8 cellular contexts compared by ENCODE assay signal in the genomic region with DNA sequence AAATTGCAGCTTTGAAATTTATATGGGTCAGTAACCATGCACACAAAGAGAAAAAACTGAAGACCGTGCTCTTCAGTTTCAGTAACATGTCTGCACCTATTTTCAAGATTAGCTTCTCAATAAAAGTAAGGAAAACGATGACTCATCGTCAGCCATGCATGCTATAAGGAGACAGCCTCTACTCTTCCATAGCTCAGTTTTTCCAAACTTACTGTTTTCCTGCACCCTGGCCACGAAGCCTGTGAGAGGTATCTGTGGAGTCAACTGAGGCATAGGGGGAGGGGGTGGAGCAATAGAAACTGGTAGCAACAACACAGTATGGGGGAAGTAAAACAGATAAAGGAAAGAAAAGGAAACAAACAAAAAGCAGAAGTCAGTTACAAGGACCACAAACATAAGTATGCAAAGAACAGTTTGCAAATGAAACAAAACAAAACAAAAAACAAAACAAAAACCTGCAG. TPM values are rescaled to one million over a fixed set of nuclear protein-coding genes. Genes with fewer than 3 reads are reported as not detected.
DNase-seq lines count a peak whose midpoint lies in the region; ATAC-seq and TF ChIP-seq lines count a peak whose summit lies in the region.

No MANE protein-coding gene starts in this region.

- no peaks in the 10 kb centered on the region for H3K27me3 ChIP-seq in A673 (replicated peaks; ENCODE audit: insufficient read depth, low read depth, low read length, poor library complexity)
- H3K27me3 ChIP-seq in left lung, result no peaks in the 10 kb centered on the region

- H3K27ac ChIP-seq in A673 (ENCODE audit: low read depth, low read length, poor library complexity, severe bottlenecking) (peak overlapping the region; percentile 22), left lung (peak overlapping the region in 1 of 2 donors; percentile 48)

- DNase-seq in A673 (ENCODE audit: low spot score) (peak; percentile 50), T-cell (no peak), iPS-NIHi11 (ENCODE audit: low spot score) (peak; percentile 28), Right ventricle myocardium inferior (ENCODE audit: missing footprints) (no peak), NCI-H2227 treated with DMSO at 0.1 percent for 48 hours (lab: John Stamatoyannopoulos, UW) (no peak), left lung (no peak)

- H3K27me3 Mint-ChIP-seq in T-cell, result no peaks in the 10 kb centered on the region

- CTCF ChIA-PET in A673 (lab: Charles Lee), result no interaction called here
- CTCF ChIA-PET in T-cell (lab: Charles Lee), result interaction anchor here (0.5 to 1.0 kb wide), 3 partner anchors 29 to 127 kb away, joined by 3 to 5 read pairs (median 3); no protein-coding TSS in a partner anchor

- no peaks in the 10 kb centered on the region for H3K9me3 Mint-ChIP-seq in T-cell

- peaks cover 37% of the 10 kb centered on the region for H3K36me3 Mint-ChIP-seq in T-cell

- no TSS peak for BruUV-seq in A673 (replicated peaks; lab: Mats Ljungman, UMichigan)

- ATAC-seq in GM19035 (IDR thresholded peaks at IDR 0.05; ENCODE audit: unreplicated experiment) (peak; percentile 96), HG03097 (IDR thresholded peaks at IDR 0.05; ENCODE audit: low FRiP score, unreplicated experiment) (peak; percentile 88), T-cell (replicated peaks in 1 of 4) (no peak), Right ventricle myocardium inferior (no peak), left lung (no peak)

- TF ChIP-seq CTCF in A673 (conservative IDR thresholded peaks at IDR 0.05; ENCODE audit: low read depth, low read length) (no peak), left lung (IDR thresholded peaks at IDR 0.05) (no peak)

- POLR2A ChIA-PET in A673 (lab: Charles Lee; ENCODE audit: low non-redundant PET) (no interaction called here), T-cell (lab: Charles Lee) (interaction anchor here in 1 of 2 donors (0.5 to 0.6 kb wide), 2 partner anchors 15 to 19 kb away, joined by 3 read pairs; no protein-coding TSS in a partner anchor)

- peak overlapping the region; percentile 33 to 53 for H3K27ac Mint-ChIP-seq in T-cell

- H3K4me1 ChIP-seq in A673 (ENCODE audit: insufficient read depth, low read length, poor library complexity, severe bottlenecking), result peaks cover 18% of the 10 kb centered on the region
- peaks cover 0 to 9% of the 10 kb centered on the region in 2 donors for H3K4me1 ChIP-seq in left lung

- H3K9me3 ChIP-seq in A673 (ENCODE audit: low read depth, low read length, poor library complexity, severe bottlenecking), result no peaks in the 10 kb centered on the region
- no peaks in the 10 kb centered on the region for H3K9me3 ChIP-seq in left lung

- peaks cover 2 to 8% (median 4%) of the 10 kb centered on the region in 3 donors for H3K4me1 Mint-ChIP-seq in T-cell

- no peaks in the 10 kb centered on the region for H3K36me3 ChIP-seq in A673 (ENCODE audit: insufficient read depth, low read length, poor library complexity, severe bottlenecking)
- H3K36me3 ChIP-seq in left lung, result peaks cover 0 to 24% of the 10 kb centered on the region in 2 donors

- H3K4me3 ChIP-seq in A673 (ENCODE audit: low read depth, low read length, poor library complexity, severe bottlenecking) (no peak overlapping the region), left lung (no peak overlapping the region)

- intact Hi-C loops in A673 (cut with micrococcal nuclease; ENCODE audit: unreplicated experiment), result no loop called here
- intact Hi-C loops in Right ventricle myocardium inferior (cut with DNase I), result no loop called here
- intact Hi-C loops in left lung (cut with DNase I), result no loop called here

- no peak overlapping the region for H3K4me3 Mint-ChIP-seq in T-cell

RNA-seq across cellular contexts. Expression of a gene that starts 58.0 kb away (rescaled TPM):
- 46.8 and 55.4 TPM in 2 replicates for total RNA-seq in A673 (2021)
- 1 to 10 TPM; 2.1 to 6.2 (median 2.9) TPM for total RNA-seq in T-cell
- total RNA-seq in Right ventricle myocardium inferior, result 6.3 TPM
- 10 to 100 TPM in 1 of 2 donors, 1 to 10 TPM in 1; 7.1 to 17.3 TPM for total RNA-seq in left lung

Comparison
In these comparisons a context has a peak if more than half of its experiments do, and no peak if none do; other contexts are left out.
1. DNase-seq: peak in A673 (single experiment) and iPS-NIHi11 (single experiment); none in T-cell (0 of 34), Right ventricle myocardium inferior (single experiment), NCI-H2227 treated with DMSO at 0.1 percent for 48 hours (single experiment) and left lung (0 of 2).
2. ATAC-seq: peak in GM19035 (single experiment) and HG03097 (single experiment); none in T-cell (0 of 4), Right ventricle myocardium inferior (single experiment) and left lung (single experiment).